Comparison of ENCODE assay signal across 25 cellular contexts in the genomic region with DNA sequence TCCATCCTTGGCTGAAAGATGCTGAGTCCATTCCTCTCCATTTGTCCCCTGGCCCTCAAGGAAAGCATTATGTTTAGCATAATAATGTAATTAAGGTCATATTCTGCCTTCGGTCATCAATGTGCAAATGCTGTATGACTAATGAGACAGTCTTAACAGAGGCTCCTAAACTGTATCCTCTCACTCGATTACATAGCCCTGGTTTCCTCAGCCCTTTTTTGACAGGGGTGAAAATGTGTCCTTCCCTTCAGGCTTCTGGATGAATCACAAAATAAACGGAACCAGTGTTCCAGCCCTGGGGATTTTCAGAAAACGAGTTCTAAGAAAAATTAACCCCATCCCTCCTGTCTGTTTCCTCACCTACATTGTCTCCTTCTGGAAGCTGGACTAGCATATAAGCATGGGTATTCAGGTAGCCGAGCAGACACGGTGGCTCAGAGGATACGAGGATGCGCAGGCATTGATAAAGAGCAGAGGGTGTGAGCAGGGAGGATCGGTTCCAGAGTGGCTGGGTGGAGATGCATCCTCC.
DNase-seq lines count a peak whose midpoint lies in the region; ATAC-seq and TF ChIP-seq lines count a peak whose summit lies in the region.
"Had no signal": no experiment of that assay in that cellular context is flagged by ENCODE, and none has a peak within 500 bp of the region (broad histone marks: within the 10 kb centered on the region; RNA-seq: fewer than 3 reads in every experiment).

No MANE protein-coding gene starts in this region.

- H3K4me3 ChIP-seq in GM23338 (no peak overlapping the region), PC-9 (no peak overlapping the region), lower leg skin (ENCODE audit: low read depth, poor library complexity, severe bottlenecking) (no peak overlapping the region), sigmoid colon (no peak overlapping the region)
- H3K4me3 ChIP-seq: BLaER1 treated with 17β-estradiol and CSF1 and Interleukin-3, amounts not matched to agents 10 nM and 100 nM had no signal

- no peaks in the 10 kb centered on the region for H3K79me2 ChIP-seq in GM23338 (replicated peaks; ENCODE audit: insufficient read depth)
- H3K79me2 ChIP-seq in PC-9 (ENCODE audit: low read depth), result no peaks in the 10 kb centered on the region

- H3K36me3 ChIP-seq in GM23338 (ENCODE audit: insufficient read depth) (no peaks in the 10 kb centered on the region), PC-9 (ENCODE audit: low read depth) (no peaks in the 10 kb centered on the region), sigmoid colon (no peaks in the 10 kb centered on the region)
- H3K36me3 ChIP-seq: BLaER1 treated with 17β-estradiol and CSF1 and Interleukin-3, amounts not matched to agents 10 nM and 100 nM had no signal

- H4K20me1 ChIP-seq in GM23338 (replicated peaks; ENCODE audit: insufficient read depth) (no peaks in the 10 kb centered on the region), PC-9 (ENCODE audit: insufficient read depth) (no peaks in the 10 kb centered on the region)
- H4K20me1 ChIP-seq: BLaER1 treated with 17β-estradiol and CSF1 and Interleukin-3, amounts not matched to agents 10 nM and 100 nM had no signal

- WGBS in lower leg skin, 2 donors, result 50 to 55% methylated on average over 9 of the region's 9 CpGs
- whole genome bisulfite sequencing in sigmoid colon, 2 donors, result 55 to 57% methylated on average over 9 of the region's 9 CpGs

- POLR2A ChIA-PET in PC-9 (lab: Charles Lee; ENCODE audit: unreplicated experiment), result no interaction called here

- H3K4me1 ChIP-seq in GM23338 (ENCODE audit: insufficient read depth) (peaks cover 6% of the 10 kb centered on the region; the same call in 1 of the 2 replicates), PC-9 (replicated peaks; ENCODE audit: insufficient read depth) (peaks cover 13% of the 10 kb centered on the region; the same call in 1 of the 2 replicates), sigmoid colon (no peaks in the 10 kb centered on the region)

- H3K27ac ChIP-seq in 22Rv1 (peak overlapping the region; percentile 69), GM23338 (ENCODE audit: low read depth) (no peak overlapping the region), PC-9 (no peak overlapping the region), sigmoid colon (no peak overlapping the region)
- H3K27ac ChIP-seq: BLaER1 treated with 17β-estradiol and CSF1 and Interleukin-3, amounts not matched to agents 10 nM and 100 nM had no signal

- peaks cover 26% of the 10 kb centered on the region for H3K9me3 Mint-ChIP-seq in GM23338
- H3K9me3 Mint-ChIP-seq in activated T-helper 2 cell treated with anti-CD3 and anti-CD28 coated beads, Interferon-gamma antibody, Interleukin-2, Interleukin-4, amounts not matched to agents 10 μg/mL and 5 μg/mL and 100 μg/mL, durations not matched to agents 14 hours and 24 hours and 36 hours, result no peaks in the 10 kb centered on the region
- H3K9me3 Mint-ChIP-seq: CD4-positive, alpha-beta T cell had no signal

- H3K27ac Mint-ChIP-seq in GM23338, result no peak overlapping the region; the same call in 1 of the 2 replicates
- H3K27ac Mint-ChIP-seq in activated T-helper 2 cell treated with anti-CD3 and anti-CD28 coated beads, Interferon-gamma antibody, Interleukin-2, Interleukin-4, amounts not matched to agents 10 μg/mL and 5 μg/mL and 100 μg/mL, durations not matched to agents 14 hours and 24 hours and 36 hours, result no peak overlapping the region
- H3K27ac Mint-ChIP-seq: CD4-positive, alpha-beta T cell had no signal

- H3K9me2 ChIP-seq in GM23338 (ENCODE audit: insufficient read depth) (no peaks in the 10 kb centered on the region), PC-9 (ENCODE audit: insufficient read depth) (no peaks in the 10 kb centered on the region)

- H3K4me1 Mint-ChIP-seq in GM23338, result peaks cover 7% of the 10 kb centered on the region; the same call in 2 of the 3 replicates
- no peaks in the 10 kb centered on the region for H3K4me1 Mint-ChIP-seq in activated T-helper 2 cell treated with anti-CD3 and anti-CD28 coated beads, Interferon-gamma antibody, Interleukin-2, Interleukin-4, amounts not matched to agents 10 μg/mL and 5 μg/mL and 100 μg/mL, durations not matched to agents 14 hours and 24 hours and 36 hours (ENCODE audit: low read depth)

- no peak for TF ChIP-seq EP300 in sigmoid colon (IDR thresholded peaks at IDR 0.05)

- H3K9me3 ChIP-seq in PC-9 (ENCODE audit: insufficient read depth, low read depth), result no peaks in the 10 kb centered on the region
- H3K9me3 ChIP-seq in sigmoid colon, result peaks cover 0 to 4% (median 0%) of the 10 kb centered on the region in 4 donors
- H3K9me3 ChIP-seq: BLaER1 treated with 17β-estradiol and CSF1 and Interleukin-3, amounts not matched to agents 10 nM and 100 nM had no signal

- intact Hi-C loops in PC-9 (cut with micrococcal nuclease; ENCODE audit: unreplicated experiment) (no loop called here), lower leg skin (cut with DNase I; ENCODE audit: low total_unique reads) (no loop called here), sigmoid colon (cut with DNase I) (no loop called here)
- intact Hi-C loops in activated T-helper 2 cell treated with anti-CD3 and anti-CD28 coated beads, Interferon-gamma antibody, Interleukin-2, Interleukin-4, amounts not matched to agents 10 μg/mL and 5 μg/mL and 100 μg/mL, durations not matched to agents 14 hours and 24 hours and 36 hours (cut with micrococcal nuclease), result no loop called here

- no TSS peak for BruUV-seq in PC-9 (replicated peaks; lab: Mats Ljungman, UMichigan)

- H2AFZ ChIP-seq in GM23338 (peak overlapping the region; percentile 44; the same call in 1 of the 2 replicates), PC-9 (no peak overlapping the region)

- H3K36me3 Mint-ChIP-seq in GM23338 (ENCODE audit: low read depth), result no peaks in the 10 kb centered on the region
- H3K36me3 Mint-ChIP-seq in activated T-helper 2 cell treated with anti-CD3 and anti-CD28 coated beads, Interferon-gamma antibody, Interleukin-2, Interleukin-4, amounts not matched to agents 10 μg/mL and 5 μg/mL and 100 μg/mL, durations not matched to agents 14 hours and 24 hours and 36 hours (ENCODE audit: low read depth), result no peaks in the 10 kb centered on the region

- no peak for TF ChIP-seq CTCF in 22Rv1 (IDR thresholded peaks at IDR 0.05)
- no peak for TF ChIP-seq CTCF in GM23338 (conservative IDR thresholded peaks at IDR 0.05; ENCODE audit: low read depth in 2 of 2)
- TF ChIP-seq CTCF in PC-9 (conservative IDR thresholded peaks at IDR 0.05), result no peak
- no peak for TF ChIP-seq CTCF in lower leg skin (IDR thresholded peaks at IDR 0.05)
- no peak for TF ChIP-seq CTCF in sigmoid colon (IDR thresholded peaks at IDR 0.05)

- DNase-seq in GM23338 (ENCODE audit: low spot score) (no peak), PC-9 (no peak), cerebellum (ENCODE audit: low spot score) (peak; percentile 19), lower leg skin (ENCODE audit: low spot score in 2 of 2) (no peak), sigmoid colon (no peak)
- no peak for DNase-seq in activated T-helper 2 cell treated with anti-CD3 and anti-CD28 coated beads, Interferon-gamma antibody, Interleukin-2, Interleukin-4, amounts not matched to agents 10 μg/mL and 5 μg/mL and 100 μg/mL, durations not matched to agents 14 hours and 24 hours and 36 hours (ENCODE audit: low spot score)
- DNase-seq: AML-193; CD4-positive, alpha-beta T cell; DMS79; EL; HCEC 1CT; IMR-90; KG1; NCI-H1092; NCI-H1417 treated with DMSO at 0.1 percent for 48 hours; NCI-H1694 treated with DMSO at 0.1 percent for 48 hours; NCI-H2171 treated with DMSO at 0.1 percent for 48 hours; NCI-H345; NCI-H510A treated with DMSO at 0.1 percent for 48 hours; NCI-H748 treated with DMSO at 0.1 percent for 48 hours; Right ventricle myocardium superior; T-helper 1 cell had no signal

- TF ChIP-seq POLR2A in lower leg skin (IDR thresholded peaks at IDR 0.05) (no peak), sigmoid colon (IDR thresholded peaks at IDR 0.05) (no peak)

- H3K27me3 Mint-ChIP-seq in GM23338 (ENCODE audit: insufficient read depth, low read depth, poor library complexity), result no peaks in the 10 kb centered on the region
- no peaks in the 10 kb centered on the region for H3K27me3 Mint-ChIP-seq in activated T-helper 2 cell treated with anti-CD3 and anti-CD28 coated beads, Interferon-gamma antibody, Interleukin-2, Interleukin-4, amounts not matched to agents 10 μg/mL and 5 μg/mL and 100 μg/mL, durations not matched to agents 14 hours and 24 hours and 36 hours (ENCODE audit: low read depth)
- H3K27me3 Mint-ChIP-seq: CD4-positive, alpha-beta T cell had no signal

- ATAC-seq in GM23338 (no peak; the same call in 2 of the 3 replicates), HG03460 (IDR thresholded peaks at IDR 0.05; ENCODE audit: unreplicated experiment) (no peak)

- H3K4me2 ChIP-seq in GM23338 (no peak overlapping the region), PC-9 (peak overlapping the region; percentile 21; the same call in 1 of the 2 replicates)
- H3K4me2 ChIP-seq: BLaER1 treated with 17β-estradiol and CSF1 and Interleukin-3, amounts not matched to agents 10 nM and 100 nM had no signal

- no peak overlapping the region for H3K4me3 Mint-ChIP-seq in GM23338
- H3K4me3 Mint-ChIP-seq in activated T-helper 2 cell treated with anti-CD3 and anti-CD28 coated beads, Interferon-gamma antibody, Interleukin-2, Interleukin-4, amounts not matched to agents 10 μg/mL and 5 μg/mL and 100 μg/mL, durations not matched to agents 14 hours and 24 hours and 36 hours (ENCODE audit: low read depth), result no peak overlapping the region
- H3K4me3 Mint-ChIP-seq: CD4-positive, alpha-beta T cell had no signal

- H3K27me3 ChIP-seq in GM23338 (ENCODE audit: insufficient read depth) (no peaks in the 10 kb centered on the region), PC-9 (ENCODE audit: insufficient read depth, low read depth) (no peaks in the 10 kb centered on the region), sigmoid colon (no peaks in the 10 kb centered on the region)
- H3K27me3 ChIP-seq: BLaER1 treated with 17β-estradiol and CSF1 and Interleukin-3, amounts not matched to agents 10 nM and 100 nM had no signal

- CTCF ChIA-PET in PC-9 (lab: Charles Lee), result no interaction called here

- H3F3A ChIP-seq in GM23338 (replicated peaks; ENCODE audit: low read depth) (no peaks in the 10 kb centered on the region), PC-9 (ENCODE audit: insufficient read depth, low read depth) (no peaks in the 10 kb centered on the region)

TF ChIP-seq in GM23338, 12 proteins besides CTCF, POLR2A, EP300 and RAD21:
- no peak for TF ChIP-seq JUNB (IDR thresholded peaks at IDR 0.05; ENCODE audit: unreplicated experiment)
- no peak for TF ChIP-seq EZH2 (IDR thresholded peaks at IDR 0.05; ENCODE audit: low read depth, unreplicated experiment)
- TF ChIP-seq EZH2phosphoT487 (IDR thresholded peaks at IDR 0.05; ENCODE audit: unreplicated experiment), result no peak
- no peak for TF ChIP-seq ZNF331 (CRISPR knock-in tag; IDR thresholded peaks at IDR 0.05; ENCODE audit: low read depth)
- no peak for TF ChIP-seq POLR2AphosphoS5 (IDR thresholded peaks at IDR 0.05; ENCODE audit: low read depth)
TF ChIP-seq in GM23338: peak in this region for 0.
